9 cellular contexts compared by ENCODE assay signal in genomic region chr2:241540391-241540765, GRCh38. TPM values are rescaled to one million over a fixed set of nuclear protein-coding genes. Genes with fewer than 3 reads are reported as not detected.
DNase-seq lines count a peak whose midpoint lies in the region; ATAC-seq and TF ChIP-seq lines count a peak whose summit lies in the region.
"Had no signal": no experiment of that assay in that cellular context is flagged by ENCODE, and none has a peak within 500 bp of the region (broad histone marks: within the 10 kb centered on the region; RNA-seq: fewer than 3 reads in every experiment).

No MANE protein-coding gene starts in this region.

- no peak for TF ChIP-seq CTCF in HFFc6 (IDR thresholded peaks at IDR 0.05)
- TF ChIP-seq CTCF in endodermal cell (conservative IDR thresholded peaks at IDR 0.05), result no peak
- TF ChIP-seq CTCF in GM13977 (IDR thresholded peaks at IDR 0.05; ENCODE audit: extremely low read depth, insufficient read depth, missing control alignments), result no peak

- H3K36me3 Mint-ChIP-seq in HFFc6 (ENCODE audit: low read depth) (no peaks in the 10 kb centered on the region), endodermal cell (ENCODE audit: low read depth) (no peaks in the 10 kb centered on the region)
- H3K36me3 Mint-ChIP-seq in natural killer cell treated with Interleukin-12 subunit alpha and Interleukin-12 subunit beta and Interleukin-15 and Interleukin-18, amount 100 ng/mL, for 72 hours, result no peaks in the 10 kb centered on the region

- H3K27ac Mint-ChIP-seq in HFFc6, result peak overlapping the region; percentile 57
- H3K27ac Mint-ChIP-seq in endodermal cell, result peak overlapping the region; percentile 53
- no peak overlapping the region for H3K27ac Mint-ChIP-seq in natural killer cell treated with Interleukin-12 subunit alpha and Interleukin-12 subunit beta and Interleukin-15 and Interleukin-18, amount 100 ng/mL, for 72 hours

- H3K4me1 ChIP-seq in endodermal cell (ENCODE audit: control insufficient read depth, insufficient read depth, low read length), result no peaks in the 10 kb centered on the region

- DNase-seq in AG08395 (ENCODE audit: low spot score) (peak; percentile 21), HFFc6 (no peak), endodermal cell (no peak), GM13977 (ENCODE audit: low spot score) (no peak)
- no peak for DNase-seq in natural killer cell treated with Interleukin-12 subunit alpha and Interleukin-12 subunit beta and Interleukin-15 and Interleukin-18, amount 100 ng/mL, for 72 hours (ENCODE audit: low spot score)
- DNase-seq: GDM1 had no signal

- no peaks in the 10 kb centered on the region for H3K9me3 ChIP-seq in endodermal cell (ENCODE audit: control insufficient read depth, low read length)

- no peaks in the 10 kb centered on the region for H3K36me3 ChIP-seq in endodermal cell (ENCODE audit: control insufficient read depth, insufficient read depth, low read length)

- H3K27ac ChIP-seq in endodermal cell (ENCODE audit: low read depth, low read length), result no peak overlapping the region

- H3K9ac ChIP-seq in endodermal cell (ENCODE audit: extremely low read depth, low read length, poor library complexity, severe bottlenecking), result no peak overlapping the region

- peaks cover 33% of the 10 kb centered on the region for H3K27me3 ChIP-seq in endodermal cell (ENCODE audit: control insufficient read depth, insufficient read depth, low read length, poor library complexity, severe bottlenecking)

- H3K9me3 Mint-ChIP-seq in HFFc6, result no peaks in the 10 kb centered on the region
- H3K9me3 Mint-ChIP-seq in endodermal cell, result no peaks in the 10 kb centered on the region
- no peaks in the 10 kb centered on the region for H3K9me3 Mint-ChIP-seq in natural killer cell treated with Interleukin-12 subunit alpha and Interleukin-12 subunit beta and Interleukin-15 and Interleukin-18, amount 100 ng/mL, for 72 hours

- no peak for ATAC-seq in natural killer cell treated with Interleukin-12 subunit alpha and Interleukin-12 subunit beta and Interleukin-15 and Interleukin-18, amount 100 ng/mL, for 72 hours
- ATAC-seq in GM18519 (IDR thresholded peaks at IDR 0.05; ENCODE audit: low FRiP score, unreplicated experiment) (no peak), HG03571 (IDR thresholded peaks at IDR 0.05; ENCODE audit: unreplicated experiment) (no peak), HG02885 (IDR thresholded peaks at IDR 0.05; ENCODE audit: poor library complexity, unreplicated experiment) (no peak)

- H3K27me3 Mint-ChIP-seq in HFFc6 (ENCODE audit: insufficient read depth) (no peaks in the 10 kb centered on the region; the same call in 1 of the 2 replicates), endodermal cell (ENCODE audit: insufficient read depth) (peaks cover 47% of the 10 kb centered on the region)
- H3K27me3 Mint-ChIP-seq in natural killer cell treated with Interleukin-12 subunit alpha and Interleukin-12 subunit beta and Interleukin-15 and Interleukin-18, amount 100 ng/mL, for 72 hours, result peaks cover 4 to 7% of the 10 kb centered on the region in 2 donors

- no peak overlapping the region for H3K4me3 ChIP-seq in endodermal cell (ENCODE audit: low read length)

- H3K4me1 Mint-ChIP-seq in HFFc6 (ENCODE audit: low read depth), result peaks cover 7% of the 10 kb centered on the region
- H3K4me1 Mint-ChIP-seq in endodermal cell, result peaks cover 3% of the 10 kb centered on the region
- peaks cover 0 to 3% of the 10 kb centered on the region in 2 donors for H3K4me1 Mint-ChIP-seq in natural killer cell treated with Interleukin-12 subunit alpha and Interleukin-12 subunit beta and Interleukin-15 and Interleukin-18, amount 100 ng/mL, for 72 hours (ENCODE audit: low read depth in 2 of 2)

- peak overlapping the region; percentile 82 for H3K4me3 Mint-ChIP-seq in HFFc6
- peak overlapping the region; percentile 45 for H3K4me3 Mint-ChIP-seq in endodermal cell
- H3K4me3 Mint-ChIP-seq in natural killer cell treated with Interleukin-12 subunit alpha and Interleukin-12 subunit beta and Interleukin-15 and Interleukin-18, amount 100 ng/mL, for 72 hours, result peak overlapping the region; percentile 60

- WGBS in endodermal cell (ENCODE audit: insufficient coverage in 1 of 2, insufficient read length in 1 of 2), 2 experiments, result 83 to 88% methylated on average over 9 to 10 of the region's 10 CpGs

- in situ Hi-C loops in GM13977 (cut with MboI; ENCODE audit: low pct_unique_long_range_greater_than_20kb, low sequenced_read_pairs, unreplicated experiment), result no loop called here

RNA-seq across cellular contexts. Expression of gene BOK, which starts 18.2 kb away (rescaled TPM):
- total RNA-seq in HFFc6 (2021; fragmentation: NEBNext Ultra II Directional; extraction: Animal tissue kit (Norgen Biotek cat#: 25700)), result 10 to 100 TPM; 26.3 to 42.4 (median 29.1) TPM
- 10 to 100 TPM; 23.4 to 24.5 TPM for total RNA-seq in endodermal cell
- polyA plus RNA-seq in endodermal cell (2013, experiment 1 of 2), result 14.1 TPM
- polyA plus RNA-seq in endodermal cell (2013, experiment 2 of 2), result 13.7 TPM
- total RNA-seq in natural killer cell treated with Interleukin-12 subunit alpha and Interleukin-12 subunit beta and Interleukin-15 and Interleukin-18, amount 100 ng/mL, for 72 hours, result 1 to 10 TPM; 1.0 to 2.2 TPM

RNA-seq across cellular contexts. Expression of gene STK25, which starts 32.0 kb away (rescaled TPM):
- total RNA-seq in HFFc6 (2021; fragmentation: NEBNext Ultra II Directional; extraction: Animal tissue kit (Norgen Biotek cat#: 25700)), result 100 to 1,000 TPM; 129 to 159 (median 150) TPM
- 100 to 1,000 TPM; 226 to 252 TPM for total RNA-seq in endodermal cell
- 213 TPM for polyA plus RNA-seq in endodermal cell (2013, experiment 1 of 2)
- polyA plus RNA-seq in endodermal cell (2013, experiment 2 of 2), result 205 TPM
- total RNA-seq in natural killer cell treated with Interleukin-12 subunit alpha and Interleukin-12 subunit beta and Interleukin-15 and Interleukin-18, amount 100 ng/mL, for 72 hours, result 100 to 1,000 TPM; 110 to 169 TPM

Comparison
In these comparisons a context has a peak if more than half of its experiments do, and no peak if none do; other contexts are left out.
1. H3K27ac Mint-ChIP-seq: peak in HFFc6 (single experiment) and endodermal cell (single experiment); none in natural killer cell treated with Interleukin-12 subunit alpha and Interleukin-12 subunit beta and Interleukin-15 and Interleukin-18, amount 100 ng/mL, for 72 hours (0 of 2).
2. RNA of gene BOK, which starts 18.2 kb away (total RNA-seq): 26.3 to 42.4 TPM in HFFc6 and 23.4 to 24.5 TPM in endodermal cell; 1.0 to 2.2 TPM in natural killer cell treated with Interleukin-12 subunit alpha and Interleukin-12 subunit beta and Interleukin-15 and Interleukin-18, amount 100 ng/mL, for 72 hours; every median in the first group is over 4 times any median in the second.
3. Peak in every context shown above with its lines, with median percentiles within 50 percentile points of each other: H3K4me3 Mint-ChIP-seq.